ENCODE assay signal across 11 cellular contexts in genomic region chr16:11698271-11698689, GRCh38. TPM values are rescaled to one million over a fixed set of nuclear protein-coding genes. Genes with fewer than 3 reads are reported as not detected.
A peak's percentile ranks its signal among the peaks of the same experiment; 100 is the strongest.
DNase-seq lines count a peak whose midpoint lies in the region; ATAC-seq and TF ChIP-seq lines count a peak whose summit lies in the region.
"Had no signal": no experiment of that assay in that cellular context is flagged by ENCODE, and none has a peak within 500 bp of the region (broad histone marks: within the 10 kb centered on the region; RNA-seq: fewer than 3 reads in every experiment).

No MANE protein-coding gene starts in this region.

- intact Hi-C loops in activated T-helper 1 cell treated with anti-CD3 and anti-CD28 coated beads, Interleukin-12 subunit alpha, Interleukin-12 subunit beta, Interleukin-2, Interleukin-4 antibody, amounts not matched to agents 30 ng/mL and 10 ng/mL and 1 ng/mL, durations not matched to agents 14 hours and 24 hours and 36 hours (cut with micrococcal nuclease): no loop called here

- H3K79me1 ChIP-seq in H9 (ENCODE audit: insufficient read depth, low read depth, low read length, poor library complexity, severe bottlenecking): no peaks in the 10 kb centered on the region

- H3K27ac Mint-ChIP-seq in H9: peak overlapping the region in 1 of 3 experiments; percentile 59; a peak in 2 of 7 replicates
- peak overlapping the region; percentile 74 for H3K27ac Mint-ChIP-seq in activated T-helper 1 cell treated with anti-CD3 and anti-CD28 coated beads, Interleukin-12 subunit alpha, Interleukin-12 subunit beta, Interleukin-2, Interleukin-4 antibody, amounts not matched to agents 30 ng/mL and 10 ng/mL and 1 ng/mL, durations not matched to agents 14 hours and 24 hours and 36 hours

- no peaks in the 10 kb centered on the region for H3K27me3 Mint-ChIP-seq in H9 (ENCODE audit: low read depth)
- no peaks in the 10 kb centered on the region for H3K27me3 Mint-ChIP-seq in activated T-helper 1 cell treated with anti-CD3 and anti-CD28 coated beads, Interleukin-12 subunit alpha, Interleukin-12 subunit beta, Interleukin-2, Interleukin-4 antibody, amounts not matched to agents 30 ng/mL and 10 ng/mL and 1 ng/mL, durations not matched to agents 14 hours and 24 hours and 36 hours (ENCODE audit: insufficient read depth)

- H3T11ph ChIP-seq in H9 (ENCODE audit: low read length): no peak overlapping the region

- DNase-seq in ACHN: peak; percentile 30
- no peak for DNase-seq in H9
- DNase-seq in activated T-helper 1 cell treated with anti-CD3 and anti-CD28 coated beads, Interleukin-12 subunit alpha, Interleukin-12 subunit beta, Interleukin-2, Interleukin-4 antibody, amounts not matched to agents 30 ng/mL and 10 ng/mL and 1 ng/mL, durations not matched to agents 14 hours and 24 hours and 36 hours (ENCODE audit: low spot score): no peak
- DNase-seq in kidney glomerular epithelial cell (lab: John Stamatoyannopoulos, UW): peak; percentile 70
- DNase-seq in D341Med (ENCODE audit: low spot score): no peak
- no peak for DNase-seq in Karpas-422
- no peak for DNase-seq in iPS-NIHi7 (ENCODE audit: extremely low spot score)
- DNase-seq: NCI-H1436, T1000 had no signal

- H4K8ac ChIP-seq in H9 (replicated peaks; ENCODE audit: insufficient read length, low read depth, low read length): no peak overlapping the region

- H4K5ac ChIP-seq in H9 (ENCODE audit: insufficient read length, low read depth, low read length): no peak overlapping the region

- no peaks in the 10 kb centered on the region for H3K27me3 ChIP-seq in H9 (ENCODE audit: insufficient read depth, low read length)
- H3K27me3 ChIP-seq in Karpas-422 (ENCODE audit: low read length): no peaks in the 10 kb centered on the region
- H3K27me3 ChIP-seq: esophagus muscularis mucosa had no signal

- no peak overlapping the region for H2BK12ac ChIP-seq in H9 (ENCODE audit: insufficient read length, low read depth, low read length)

- no peaks in the 10 kb centered on the region for H3K9me3 ChIP-seq in H9 (ENCODE audit: control insufficient read depth, low read depth, low read length)
- H3K9me3 ChIP-seq in Karpas-422 (ENCODE audit: low read length): no peaks in the 10 kb centered on the region
- H3K9me3 ChIP-seq: esophagus muscularis mucosa had no signal

- H3K18ac ChIP-seq in H9 (ENCODE audit: insufficient read length, low read depth, low read length): no peak overlapping the region

- no peak overlapping the region for H2BK120ac ChIP-seq in H9 (ENCODE audit: low read depth, low read length, poor library complexity, severe bottlenecking)

- in situ Hi-C loops in ACHN (cut with HindIII; ENCODE audit: low pct_ligation_motif_present, low pct_unique_long_range_greater_than_20kb, low sequenced_read_pairs): no loop called here

- no peaks in the 10 kb centered on the region for H3K4me1 Mint-ChIP-seq in H9
- H3K4me1 Mint-ChIP-seq in activated T-helper 1 cell treated with anti-CD3 and anti-CD28 coated beads, Interleukin-12 subunit alpha, Interleukin-12 subunit beta, Interleukin-2, Interleukin-4 antibody, amounts not matched to agents 30 ng/mL and 10 ng/mL and 1 ng/mL, durations not matched to agents 14 hours and 24 hours and 36 hours (ENCODE audit: low read depth): peaks cover 51% of the 10 kb centered on the region

- peaks cover 22% of the 10 kb centered on the region; the same call in 1 of the 2 replicates for H3K36me3 ChIP-seq in Karpas-422 (ENCODE audit: insufficient read depth, low read length)

- no peak overlapping the region for H2AK5ac ChIP-seq in H9 (ENCODE audit: insufficient read length, low read length)

- ATAC-seq in GM18511 (IDR thresholded peaks at IDR 0.05; ENCODE audit: unreplicated experiment): no peak

- no peak overlapping the region for H3K14ac ChIP-seq in H9 (ENCODE audit: insufficient read depth, low read length)

- no peaks in the 10 kb centered on the region for H3K4me1 ChIP-seq in H9 (ENCODE audit: insufficient read depth, low read length)
- H3K4me1 ChIP-seq in Karpas-422 (ENCODE audit: low read length): peaks cover 4% of the 10 kb centered on the region; the same call in 1 of the 2 replicates
- H3K4me1 ChIP-seq: esophagus muscularis mucosa had no signal

- H2BK15ac ChIP-seq in H9 (ENCODE audit: low read depth, low read length): no peak overlapping the region

- H3K9me2 ChIP-seq in Karpas-422 (replicated peaks; ENCODE audit: insufficient read depth, low read length): no peaks in the 10 kb centered on the region

- H4K91ac ChIP-seq in H9 (ENCODE audit: insufficient read length, low read depth, low read length): no peak overlapping the region

- H4K20me1 ChIP-seq in H9 (ENCODE audit: control insufficient read depth, insufficient read depth, insufficient read length) (no peaks in the 10 kb centered on the region), Karpas-422 (ENCODE audit: insufficient read depth, low read depth, low read length) (no peaks in the 10 kb centered on the region)

- H3K4ac ChIP-seq in H9 (ENCODE audit: low read depth, low read length): no peak overlapping the region

- no peak overlapping the region for H3K23ac ChIP-seq in H9 (ENCODE audit: insufficient read length, low read depth, low read length)

- peak; percentile 20; the same call in 1 of the 3 replicates for TF ChIP-seq CTCF in H9 (conservative IDR thresholded peaks at IDR 0.05)

- H3K4me2 ChIP-seq in H9 (ENCODE audit: insufficient read depth, insufficient read length, low read length) (no peak overlapping the region), Karpas-422 (ENCODE audit: low read depth, low read length, poor library complexity, severe bottlenecking) (no peak overlapping the region)

- H2AFZ ChIP-seq in H9 (ENCODE audit: low read length) (no peak overlapping the region), Karpas-422 (ENCODE audit: low read length) (no peak overlapping the region)

- no peaks in the 10 kb centered on the region for H3K9me3 Mint-ChIP-seq in H9
- no peaks in the 10 kb centered on the region for H3K9me3 Mint-ChIP-seq in activated T-helper 1 cell treated with anti-CD3 and anti-CD28 coated beads, Interleukin-12 subunit alpha, Interleukin-12 subunit beta, Interleukin-2, Interleukin-4 antibody, amounts not matched to agents 30 ng/mL and 10 ng/mL and 1 ng/mL, durations not matched to agents 14 hours and 24 hours and 36 hours

- WGBS in H9 (ENCODE audit: extremely low coverage, insufficient read length, low lambda C conversion rate): no CpG with 5 or more reads among the region's 7 CpGs

- H3K79me2 ChIP-seq in H9 (ENCODE audit: insufficient read depth, low read length) (0 out of 2 replicates have a peak, but pooled peaks cover 2% of the 10 kb centered on the region), Karpas-422 (ENCODE audit: low read length) (peaks cover 42% of the 10 kb centered on the region)

- H3K36me3 Mint-ChIP-seq in H9 (ENCODE audit: insufficient read depth in 1 of 3, low read depth in 3 of 3): peaks cover 6 to 43% (median 16%) of the 10 kb centered on the region in 3 experiments; a peak in 5 of 7 replicates
- H3K36me3 Mint-ChIP-seq in activated T-helper 1 cell treated with anti-CD3 and anti-CD28 coated beads, Interleukin-12 subunit alpha, Interleukin-12 subunit beta, Interleukin-2, Interleukin-4 antibody, amounts not matched to agents 30 ng/mL and 10 ng/mL and 1 ng/mL, durations not matched to agents 14 hours and 24 hours and 36 hours (ENCODE audit: low read depth): peaks cover 62% of the 10 kb centered on the region

- no peaks in the 10 kb centered on the region for H3K23me2 ChIP-seq in H9 (ENCODE audit: insufficient read length, low read depth, low read length, poor library complexity, severe bottlenecking)

- H2BK20ac ChIP-seq in H9 (ENCODE audit: low read depth, low read length, poor library complexity, severe bottlenecking): no peak overlapping the region

- H2BK5ac ChIP-seq in H9 (ENCODE audit: insufficient read length, low read length): no peak overlapping the region

- no peak overlapping the region for H3K9ac ChIP-seq in H9 (ENCODE audit: extremely low read depth, insufficient read length, low read length)
- no peak overlapping the region for H3K9ac ChIP-seq in Karpas-422 (ENCODE audit: low read length)

- no peak overlapping the region for H3K27ac ChIP-seq in H9 (ENCODE audit: insufficient read length, low read depth, low read length)
- no peak overlapping the region for H3K27ac ChIP-seq in Karpas-422 (ENCODE audit: low read length)
- H3K27ac ChIP-seq: esophagus muscularis mucosa had no signal

- no peak overlapping the region for H3K56ac ChIP-seq in H9 (ENCODE audit: insufficient read length, low read depth, low read length)

- no peak overlapping the region for H3K4me3 ChIP-seq in Karpas-422 (ENCODE audit: low read length)
- H3K4me3 ChIP-seq: esophagus muscularis mucosa had no signal

- H3K4me3 Mint-ChIP-seq in H9: no peak overlapping the region
- no peak overlapping the region for H3K4me3 Mint-ChIP-seq in activated T-helper 1 cell treated with anti-CD3 and anti-CD28 coated beads, Interleukin-12 subunit alpha, Interleukin-12 subunit beta, Interleukin-2, Interleukin-4 antibody, amounts not matched to agents 30 ng/mL and 10 ng/mL and 1 ng/mL, durations not matched to agents 14 hours and 24 hours and 36 hours

RNA-seq across cellular contexts. Expression of gene SNN, which starts 30.0 kb away (rescaled TPM):
- total RNA-seq in H9 (2021): 43.9 and 44.2 TPM in 2 replicates
- total RNA-seq in activated T-helper 1 cell treated with anti-CD3 and anti-CD28 coated beads, Interleukin-12 subunit alpha, Interleukin-12 subunit beta, Interleukin-2, Interleukin-4 antibody, amounts not matched to agents 30 ng/mL and 10 ng/mL and 1 ng/mL, durations not matched to agents 14 hours and 24 hours and 36 hours: 7.3 and 7.9 TPM in 2 replicates
- total RNA-seq in Karpas-422 (2014; rRNA removed; shearing (Covaris generic); ENCODE audit: low replicate concordance): 27.4 and 34.2 TPM in 2 replicates

RNA-seq across cellular contexts. Expression of gene TXNDC11, which starts 44.4 kb away (rescaled TPM):
- 12.2 and 15.3 TPM in 2 replicates for total RNA-seq in H9 (2021)
- total RNA-seq in activated T-helper 1 cell treated with anti-CD3 and anti-CD28 coated beads, Interleukin-12 subunit alpha, Interleukin-12 subunit beta, Interleukin-2, Interleukin-4 antibody, amounts not matched to agents 30 ng/mL and 10 ng/mL and 1 ng/mL, durations not matched to agents 14 hours and 24 hours and 36 hours: 52.7 and 55.9 TPM in 2 replicates
- 28.5 and 49.6 TPM in 2 replicates for total RNA-seq in Karpas-422 (2014; rRNA removed; shearing (Covaris generic); ENCODE audit: low replicate concordance)

Comparison
In these comparisons a context has a peak if more than half of its experiments do, and no peak if none do; other contexts are left out.
1. DNase-seq: peak in ACHN (single experiment) and kidney glomerular epithelial cell (single experiment); none in H9 (single experiment), activated T-helper 1 cell treated with anti-CD3 and anti-CD28 coated beads, Interleukin-12 subunit alpha, Interleukin-12 subunit beta, Interleukin-2, Interleukin-4 antibody, amounts not matched to agents 30 ng/mL and 10 ng/mL and 1 ng/mL, durations not matched to agents 14 hours and 24 hours and 36 hours (single experiment), D341Med (single experiment), Karpas-422 (single experiment) and iPS-NIHi7 (single experiment).